Comparison of ENCODE assay signal across 18 cellular contexts in genomic region chr14:100442036-100442435, GRCh38.
"Had no signal": no experiment of that assay in that cellular context is flagged by ENCODE, and none has a peak within 500 bp of the region (broad histone marks: within the 10 kb centered on the region; RNA-seq: fewer than 3 reads in every experiment).

No MANE protein-coding gene starts in this region.

- H3K27me3 ChIP-seq: dorsolateral prefrontal cortex, foreskin keratinocyte, heart right ventricle, ovary, testis, upper lobe of right lung had no signal

- H3K36me3 Mint-ChIP-seq: activated naive CD8-positive, alpha-beta T cell treated with anti-CD3 and anti-CD28 coated beads, Interleukin-2, amount 10 ng/mL, durations not matched to agents 7 days and 5 days had no signal

- ATAC-seq: activated T-cell treated with anti-CD3 and anti-CD28 coated beads, Interleukin-2, amount 50 U/mL, for 4 hours; foreskin keratinocyte; upper lobe of right lung had no signal

- H3K9me3 ChIP-seq: heart right ventricle, left ventricle myocardium inferior, ovary, testis, upper lobe of right lung had no signal

- H3K36me3 ChIP-seq: heart right ventricle, left ventricle myocardium inferior, ovary, upper lobe of right lung had no signal

- H3K4me3 ChIP-seq: dorsolateral prefrontal cortex, heart right ventricle, left ventricle myocardium inferior, ovary, testis, upper lobe of right lung had no signal

- H3K27ac ChIP-seq: foreskin keratinocyte, heart right ventricle, left ventricle myocardium inferior, ovary had no signal

- DNase-seq: activated CD4-positive, alpha-beta T cell treated with anti-CD3 and anti-CD28 coated beads, Interleukin-2, amount 50 U/mL, for 48 hours; activated gamma-delta T cell; activated naive CD8-positive, alpha-beta T cell treated with anti-CD3 and anti-CD28 coated beads, Interleukin-2, amount 10 ng/mL, durations not matched to agents 7 days and 5 days; activated T-cell treated with anti-CD3 and anti-CD28 coated beads, Interleukin-2, amount 50 U/mL, for 4 hours; aorta; dorsolateral prefrontal cortex; foreskin keratinocyte; heart right ventricle; kidney; left ventricle myocardium inferior; mesendoderm; ovary; stimulated activated CD4-positive, alpha-beta T cell treated with anti-CD3 and anti-CD28 coated beads, Interleukin-4, amount 100 ng/mL, for 24 hours; stimulated activated naive CD8-positive, alpha-beta T cell treated with anti-CD3 and anti-CD28 coated beads, Interleukin-15, amount 100 ng/mL, for 72 hours; testis; upper lobe of right lung had no signal

- FAIRE-seq: bronchial epithelial cell, kidney, TTC549 had no signal

- H3K27ac Mint-ChIP-seq: activated naive CD8-positive, alpha-beta T cell treated with anti-CD3 and anti-CD28 coated beads, Interleukin-2, amount 10 ng/mL, durations not matched to agents 7 days and 5 days had no signal

- H3K4me3 Mint-ChIP-seq: activated naive CD8-positive, alpha-beta T cell treated with anti-CD3 and anti-CD28 coated beads, Interleukin-2, amount 10 ng/mL, durations not matched to agents 7 days and 5 days; activated T-cell treated with anti-CD3 and anti-CD28 coated beads, Interleukin-2, amount 50 U/mL, for 4 hours; stimulated activated naive CD8-positive, alpha-beta T cell treated with anti-CD3 and anti-CD28 coated beads, Interleukin-15, amount 100 ng/mL, for 72 hours had no signal

- H3K27me3 Mint-ChIP-seq: activated naive CD8-positive, alpha-beta T cell treated with anti-CD3 and anti-CD28 coated beads, Interleukin-2, amount 10 ng/mL, durations not matched to agents 7 days and 5 days; stimulated activated naive CD8-positive, alpha-beta T cell treated with anti-CD3 and anti-CD28 coated beads, Interleukin-15, amount 100 ng/mL, for 72 hours had no signal
